Comparison of ENCODE assay signal across 8 cellular contexts in genomic region chr11:43880640-43881159, GRCh38. TPM values are rescaled to one million over a fixed set of nuclear protein-coding genes. Genes with fewer than 3 reads are reported as not detected.
DNase-seq lines count a peak whose midpoint lies in the region; ATAC-seq and TF ChIP-seq lines count a peak whose summit lies in the region.

TSS of gene ALKBH3 (plus strand) at chr11:43880831. CDS start at chr11:43882653, 1,822 bp downstream.

- no peak for TF ChIP-seq POLR2A in sigmoid colon (IDR thresholded peaks at IDR 0.05)

- ATAC-seq in GM18519 (IDR thresholded peaks at IDR 0.05; ENCODE audit: low FRiP score, unreplicated experiment) = peak; percentile 96
- ATAC-seq in HG03039 (IDR thresholded peaks at IDR 0.05; ENCODE audit: unreplicated experiment) = peak; percentile 99

- H3K36me3 Mint-ChIP-seq in brain = peaks cover 31% of the 10 kb centered on the region

- WGBS in sigmoid colon, 2 donors = 0 to 1% methylated on average over 36 of the region's 36 CpGs

- TF ChIP-seq EP300 in sigmoid colon (IDR thresholded peaks at IDR 0.05) = peak in 1 of 4 donors; percentile 3

- H3K27ac Mint-ChIP-seq in brain = peak within 1 kb of the TSS; percentile 8 to 95 (median 90)

- H3K9me3 Mint-ChIP-seq in brain = peaks cover 0 to 4% (median 0%) of the 10 kb centered on the region in 5 experiments

- H3K36me3 ChIP-seq in sigmoid colon (peaks cover 0 to 33% (median 16%) of the 10 kb centered on the region in 4 donors), Karpas-422 (ENCODE audit: insufficient read depth, low read length) (no peaks in the 10 kb centered on the region)

- H4K20me1 ChIP-seq in Karpas-422 (ENCODE audit: insufficient read depth, low read depth, low read length) = no peaks in the 10 kb centered on the region

- H3K27ac ChIP-seq in sigmoid colon = peak within 1 kb of the TSS; percentile 64 to 80 (median 73)
- H3K27ac ChIP-seq in Karpas-422 (ENCODE audit: low read length) = no peak within 1 kb of the TSS

- DNase-seq in NCI-H2107 treated with DMSO at 0.1 percent for 48 hours (lab: John Stamatoyannopoulos, UW; ENCODE audit: unreplicated experiment) (peak; percentile 76), UCSD-AML1 (lab: John Stamatoyannopoulos, UW; ENCODE audit: unreplicated experiment) (peak; percentile 93), iPS DF 4.7 (ENCODE audit: extremely low read depth, low spot score) (peak; percentile 75), sigmoid colon (peak; percentile 96), Karpas-422 (no peak)

- H3K4me3 ChIP-seq in sigmoid colon (peak within 1 kb of the TSS; percentile 65 to 89 (median 80)), Karpas-422 (ENCODE audit: low read length) (no peak within 1 kb of the TSS)

- H3K27me3 Mint-ChIP-seq in brain = peaks cover 30% of the 10 kb centered on the region

- H3K4me2 ChIP-seq in Karpas-422 (ENCODE audit: low read depth, low read length, poor library complexity, severe bottlenecking) = no peak within 1 kb of the TSS

- H3K4me1 ChIP-seq in sigmoid colon (peaks cover 0 to 21% (median 17%) of the 10 kb centered on the region in 4 donors), Karpas-422 (ENCODE audit: low read length) (no peaks in the 10 kb centered on the region)

- peaks cover 0 to 9% (median under 1%) of the 10 kb centered on the region in 3 donors for H3K27me3 ChIP-seq in sigmoid colon
- no peaks in the 10 kb centered on the region for H3K27me3 ChIP-seq in Karpas-422 (ENCODE audit: low read length)

- no peaks in the 10 kb centered on the region for H3K9me3 ChIP-seq in sigmoid colon
- H3K9me3 ChIP-seq in Karpas-422 (ENCODE audit: low read length) = no peaks in the 10 kb centered on the region

- H3K79me2 ChIP-seq in Karpas-422 (ENCODE audit: low read length) = no peaks in the 10 kb centered on the region

- H3K4me3 Mint-ChIP-seq in brain = peak within 1 kb of the TSS; percentile 83 to 98 (median 89)

- H2AFZ ChIP-seq in Karpas-422 (ENCODE audit: low read length) = no peak within 1 kb of the TSS

- no peaks in the 10 kb centered on the region for H3K9me2 ChIP-seq in Karpas-422 (replicated peaks; ENCODE audit: insufficient read depth, low read length)

- no peak within 1 kb of the TSS for H3K9ac ChIP-seq in Karpas-422 (ENCODE audit: low read length)

- TF ChIP-seq CTCF in brain (conservative IDR thresholded peaks at IDR 0.05) (no peak), sigmoid colon (IDR thresholded peaks at IDR 0.05) (no peak)

- H3K4me1 Mint-ChIP-seq in brain = peaks cover 29% of the 10 kb centered on the region

- intact Hi-C loops in sigmoid colon (cut with DNase I) = loop anchor here (5.0 kb wide), 1 partner anchor 238 kb away; no protein-coding TSS in a partner anchor

RNA-seq across cellular contexts. Expression of gene ALKBH3, which starts in this region (rescaled TPM):
- 20.7 TPM for polyA plus RNA-seq in brain (ENCODE audit: insufficient read depth, low read depth, low replicate concordance)
- 10 to 100 TPM; 25.7 to 31.2 (median 30.6) TPM for total RNA-seq in sigmoid colon
- polyA plus RNA-seq in sigmoid colon = 10 to 100 TPM; 15.7 to 27.3 (median 22.8) TPM
- not detected in 2 replicates for total RNA-seq in Karpas-422 (2014; rRNA removed; shearing (Covaris generic); ENCODE audit: low replicate concordance)

Comparison
In these comparisons a context has a peak if more than half of its experiments do, and no peak if none do; other contexts are left out.
1. RNA of gene ALKBH3 (total RNA-seq): 25.7 to 31.2 TPM in sigmoid colon; not detected in Karpas-422; every median in the first group is over 10 times any median in the second.